In genomic region chr17:2398188-2398587, GRCh38 we compare ENCODE assay signal across 9 cellular contexts. TPM values are rescaled to one million over a fixed set of nuclear protein-coding genes. Genes with fewer than 3 reads are reported as not detected.
DNase-seq lines count a peak whose midpoint lies in the region; ATAC-seq and TF ChIP-seq lines count a peak whose summit lies in the region.
"Had no signal": no experiment of that assay in that cellular context is flagged by ENCODE, and none has a peak within 500 bp of the region (broad histone marks: within the 10 kb centered on the region; RNA-seq: fewer than 3 reads in every experiment).

No MANE protein-coding gene starts in this region.

- H3K4me3 ChIP-seq in GM23248 (peak overlapping the region; percentile 96), skeletal muscle cell (ENCODE audit: low read depth, low read length) (peak overlapping the region; percentile 97)

- peaks cover 66% of the 10 kb centered on the region for H3K4me1 Mint-ChIP-seq in activated CD8-positive, alpha-beta T cell treated with anti-CD3 and anti-CD28 coated beads, Interleukin-2, amount 10 ng/mL, durations not matched to agents 7 days and 5 days (ENCODE audit: low read depth)
- peaks cover 26% of the 10 kb centered on the region for H3K4me1 Mint-ChIP-seq in glutamatergic neuron (ENCODE audit: low read depth, unreplicated experiment)

- 60% methylated on average over 10 of the region's 10 CpGs for WGBS in GM23248 (ENCODE audit: low coverage in 1 of 2, low lambda C conversion rate in 2 of 2, missing lambda C conversion rate in 2 of 2), 2 experiments

- H3K9ac ChIP-seq in GM23248: peak overlapping the region; percentile 100

- H3K79me2 ChIP-seq in GM23248 (ENCODE audit: insufficient read depth): peaks cover 60% of the 10 kb centered on the region

- CTCF ChIA-PET in activated CD8-positive, alpha-beta T cell treated with anti-CD3 and anti-CD28 coated beads, Interleukin-2, amount 10 ng/mL, durations not matched to agents 7 days and 5 days (lab: Charles Lee): interaction anchor here (0.9 to 10.7 kb wide), 3 partner anchors 16 to 19 kb away, joined by 4 to 112 read pairs (median 63); no protein-coding TSS in a partner anchor

- peak overlapping the region; percentile 94 for H3K4me3 Mint-ChIP-seq in activated CD8-positive, alpha-beta T cell treated with anti-CD3 and anti-CD28 coated beads, Interleukin-2, amount 10 ng/mL, durations not matched to agents 7 days and 5 days
- peak overlapping the region; percentile 91 for H3K4me3 Mint-ChIP-seq in glutamatergic neuron (ENCODE audit: unreplicated experiment)

- no peaks in the 10 kb centered on the region for H3K36me3 ChIP-seq in GM23248 (ENCODE audit: low read depth)

- H3F3A ChIP-seq in GM23248 (ENCODE audit: insufficient read depth): peaks cover 32% of the 10 kb centered on the region

- no peaks in the 10 kb centered on the region for H3K9me2 ChIP-seq in GM23248 (ENCODE audit: insufficient read depth)

- H3K27me3 Mint-ChIP-seq in activated CD8-positive, alpha-beta T cell treated with anti-CD3 and anti-CD28 coated beads, Interleukin-2, amount 10 ng/mL, durations not matched to agents 7 days and 5 days (ENCODE audit: low read depth): no peaks in the 10 kb centered on the region
- H3K27me3 Mint-ChIP-seq in glutamatergic neuron (ENCODE audit: unreplicated experiment): peaks cover 16% of the 10 kb centered on the region

- TF ChIP-seq CTCF in glutamatergic neuron (IDR thresholded peaks at IDR 0.05; ENCODE audit: partially characterized antibody, unreplicated experiment): no peak

- DNase-seq in GM23248: no peak
- DNase-seq in activated CD8-positive, alpha-beta T cell treated with anti-CD3 and anti-CD28 coated beads, Interleukin-2, amount 10 ng/mL, durations not matched to agents 7 days and 5 days: no peak
- no peak for DNase-seq in glutamatergic neuron
- DNase-seq in skeletal muscle cell (ENCODE audit: low read depth): no peak
- DNase-seq in anterior cingulate cortex (lab: John Stamatoyannopoulos, UW): no peak
- DNase-seq in NCI-H1694 treated with DMSO at 0.1 percent for 48 hours (lab: John Stamatoyannopoulos, UW): no peak
- DNase-seq: stimulated activated CD4-positive, alpha-beta T cell treated with anti-CD3 and anti-CD28 coated beads, Interleukin-4, amount 100 ng/mL, for 24 hours had no signal

- no peak overlapping the region for H2AFZ ChIP-seq in GM23248

- H3K27me3 ChIP-seq in GM23248 (replicated peaks; ENCODE audit: insufficient read depth): no peaks in the 10 kb centered on the region

- POLR2A ChIA-PET in activated CD8-positive, alpha-beta T cell treated with anti-CD3 and anti-CD28 coated beads, Interleukin-2, amount 10 ng/mL, durations not matched to agents 7 days and 5 days (lab: Charles Lee): interaction anchor here (0.9 kb wide), 1 partner anchor 527 kb away, joined by 3 read pairs; no protein-coding TSS in a partner anchor

- peaks cover 5% of the 10 kb centered on the region for H3K36me3 Mint-ChIP-seq in activated CD8-positive, alpha-beta T cell treated with anti-CD3 and anti-CD28 coated beads, Interleukin-2, amount 10 ng/mL, durations not matched to agents 7 days and 5 days (ENCODE audit: low read depth)
- no peaks in the 10 kb centered on the region for H3K36me3 Mint-ChIP-seq in glutamatergic neuron (ENCODE audit: unreplicated experiment)

- H4K20me1 ChIP-seq in GM23248 (ENCODE audit: insufficient read depth): no peaks in the 10 kb centered on the region

- H3K27ac ChIP-seq in GM23248: peak overlapping the region; percentile 99

- ATAC-seq in activated CD8-positive, alpha-beta T cell treated with anti-CD3 and anti-CD28 coated beads, Interleukin-2, amount 10 ng/mL, durations not matched to agents 7 days and 5 days: no peak
- ATAC-seq in GM18868 (IDR thresholded peaks at IDR 0.05; ENCODE audit: unreplicated experiment) (no peak), HG03025 (IDR thresholded peaks at IDR 0.05; ENCODE audit: low FRiP score, unreplicated experiment) (no peak)

- H3K9me3 ChIP-seq in GM23248 (ENCODE audit: low read depth): no peaks in the 10 kb centered on the region

- peak overlapping the region; percentile 98 for H3K4me2 ChIP-seq in GM23248 (ENCODE audit: unreplicated experiment)

- H3K27ac Mint-ChIP-seq in activated CD8-positive, alpha-beta T cell treated with anti-CD3 and anti-CD28 coated beads, Interleukin-2, amount 10 ng/mL, durations not matched to agents 7 days and 5 days: peak overlapping the region; percentile 100
- H3K27ac Mint-ChIP-seq in glutamatergic neuron (ENCODE audit: unreplicated experiment): peak overlapping the region; percentile 87

- peaks cover 27% of the 10 kb centered on the region for H3K4me1 ChIP-seq in GM23248 (ENCODE audit: insufficient read depth)

- no peaks in the 10 kb centered on the region for H3K9me3 Mint-ChIP-seq in activated CD8-positive, alpha-beta T cell treated with anti-CD3 and anti-CD28 coated beads, Interleukin-2, amount 10 ng/mL, durations not matched to agents 7 days and 5 days (ENCODE audit: insufficient read depth)
- peaks cover 15% of the 10 kb centered on the region for H3K9me3 Mint-ChIP-seq in glutamatergic neuron (ENCODE audit: unreplicated experiment)

- in situ Hi-C loops in GM23248 (cut with MboI): no loop called here

RNA-seq across cellular contexts. Expression of gene MNT, which starts 2.7 kb away (rescaled TPM):
- total RNA-seq in GM23248 (2014; rRNA removed; shearing (Covaris generic)): 3.7 and 6.2 TPM in 2 replicates
- polyA plus RNA-seq in GM23248 (2016; fragmentation: Nextera tagmentation; extraction: Ambion mirVana): 6.2 and 8.2 TPM in 2 replicates
- 10 to 100 TPM; 24.1 to 24.2 TPM for total RNA-seq in activated CD8-positive, alpha-beta T cell treated with anti-CD3 and anti-CD28 coated beads, Interleukin-2, amount 10 ng/mL, durations not matched to agents 7 days and 5 days
- 41.0 TPM for total RNA-seq in glutamatergic neuron (ENCODE audit: unreplicated experiment)
